ENCODE assay signal across 1 cellular context in genomic region chr3:12558706-12559105, GRCh38.
TF ChIP-seq lines count a peak whose summit lies in the region.

No MANE protein-coding gene starts in this region.

TF ChIP-seq in A549, 52 proteins besides CTCF, POLR2A, EP300 and RAD21 (continued from another document):
- no peak for TF ChIP-seq E2F6 (IDR thresholded peaks at IDR 0.05; ENCODE audit: borderline replicate concordance, low read depth)
- no peak for TF ChIP-seq SMC3 (IDR thresholded peaks at IDR 0.05)
- TF ChIP-seq HES2 (IDR thresholded peaks at IDR 0.05): no peak
- TF ChIP-seq ZSCAN20 (CRISPR knock-in tag; IDR thresholded peaks at IDR 0.05): no peak
- no peak for TF ChIP-seq EHF (CRISPR knock-in tag; IDR thresholded peaks at IDR 0.05)
- TF ChIP-seq TP53 (CRISPR knock-in tag; IDR thresholded peaks at IDR 0.05): no peak
- no peak for TF ChIP-seq FOXS1 (CRISPR knock-in tag; IDR thresholded peaks at IDR 0.05)
- no peak for TF ChIP-seq ZC3H11A (IDR thresholded peaks at IDR 0.05)
- TF ChIP-seq ELK1 (IDR thresholded peaks at IDR 0.05; ENCODE audit: low read depth, low read length): no peak
- no peak for TF ChIP-seq HMGXB4 (CRISPR knock-in tag; IDR thresholded peaks at IDR 0.05; ENCODE audit: borderline replicate concordance)
- no peak for TF ChIP-seq CBX8 (IDR thresholded peaks at IDR 0.05)
- TF ChIP-seq MAFK (IDR thresholded peaks at IDR 0.05; ENCODE audit: partially characterized antibody): no peak
- TF ChIP-seq POLR2AphosphoS2 (conservative IDR thresholded peaks at IDR 0.05; ENCODE audit: low read length): no peak
- TF ChIP-seq HEYL (CRISPR knock-in tag; IDR thresholded peaks at IDR 0.05): no peak
